9 cellular contexts compared by ENCODE assay signal in genomic region chr16:85372627-85373372, GRCh38.
DNase-seq lines count a peak whose midpoint lies in the region; ATAC-seq and TF ChIP-seq lines count a peak whose summit lies in the region.
"Had no signal": no experiment of that assay in that cellular context is flagged by ENCODE, and none has a peak within 500 bp of the region (broad histone marks: within the 10 kb centered on the region; RNA-seq: fewer than 3 reads in every experiment).

No MANE protein-coding gene starts in this region.

- H3K27me3 ChIP-seq in CD4-positive, alpha-beta memory T cell (ENCODE audit: insufficient read depth, low read length) = no peaks in the 10 kb centered on the region

- H3K4me3 Mint-ChIP-seq in CD4-positive, alpha-beta memory T cell = no peak overlapping the region
- H3K4me3 Mint-ChIP-seq: nephron had no signal

- H3K4me3 ChIP-seq in CD4-positive, alpha-beta memory T cell (ENCODE audit: low read length in 2 of 2) = no peak overlapping the region

- peaks cover 0 to 1% of the 10 kb centered on the region in 2 donors for H3K27me3 Mint-ChIP-seq in CD4-positive, alpha-beta memory T cell

- H3K4me1 ChIP-seq in CD4-positive, alpha-beta memory T cell (ENCODE audit: insufficient read depth, low read length) = no peaks in the 10 kb centered on the region

- peak; percentile 46 for ATAC-seq in esophagus mucosa
- no peak for ATAC-seq in HG03565 (IDR thresholded peaks at IDR 0.05; ENCODE audit: unreplicated experiment)
- no peak for ATAC-seq in HG03439 (IDR thresholded peaks at IDR 0.05; ENCODE audit: unreplicated experiment)

- H3K27ac ChIP-seq in RWPE1 = peak overlapping the region; percentile 95
- no peak overlapping the region for H3K27ac ChIP-seq in CD4-positive, alpha-beta memory T cell (ENCODE audit: low read depth, low read length)

- H3K9me3 ChIP-seq in CD4-positive, alpha-beta memory T cell (ENCODE audit: control insufficient read depth in 1 of 2, low read length in 2 of 2) = no peaks in the 10 kb centered on the region

- no peaks in the 10 kb centered on the region for H3K9me3 Mint-ChIP-seq in CD4-positive, alpha-beta memory T cell
- H3K9me3 Mint-ChIP-seq: nephron had no signal

- CTCF ChIA-PET in RWPE1 (lab: Yijun Ruan, JAX) = interaction anchor here (1.0 kb wide), 1 partner anchor 238 kb away, joined by 3 read pairs; no protein-coding TSS in a partner anchor
- CTCF ChIA-PET in CD4-positive, alpha-beta memory T cell (lab: Charles Lee; ENCODE audit: partially characterized antibody) = no interaction called here

- peak; percentile 62 for DNase-seq in HCEC 1CT
- DNase-seq in RWPE1 (ENCODE audit: low spot score) = peak; percentile 46
- DNase-seq in stimulated activated CD8-positive, alpha-beta memory T cell treated with anti-CD3 and anti-CD28 coated beads, Interleukin-4, amount 100 ng/mL, for 24 hours (ENCODE audit: low read depth) = peak; percentile 20
- no peak for DNase-seq in mesenteric fat pad (ENCODE audit: low spot score)
- DNase-seq in CD4-positive, alpha-beta memory T cell = no peak

- no peaks in the 10 kb centered on the region for H3K36me3 Mint-ChIP-seq in CD4-positive, alpha-beta memory T cell

- intact Hi-C loops in CD4-positive, alpha-beta memory T cell (cut with micrococcal nuclease) = no loop called here

- no peak for TF ChIP-seq CTCF in RWPE1 (conservative IDR thresholded peaks at IDR 0.05; ENCODE audit: low read depth)

- H3K27ac Mint-ChIP-seq in CD4-positive, alpha-beta memory T cell = peak overlapping the region in 1 of 7 donors; percentile 12
- H3K27ac Mint-ChIP-seq: nephron had no signal

- H3K4me1 Mint-ChIP-seq in CD4-positive, alpha-beta memory T cell = peaks cover 0 to 5% (median under 1%) of the 10 kb centered on the region in 4 donors

- no peaks in the 10 kb centered on the region for H3K36me3 ChIP-seq in CD4-positive, alpha-beta memory T cell (ENCODE audit: insufficient read depth, low read length)

- POLR2A ChIA-PET in RWPE1 (lab: Yijun Ruan, JAX; ENCODE audit: low non-redundant PET) = no interaction called here
- POLR2A ChIA-PET in CD4-positive, alpha-beta memory T cell (lab: Charles Lee; ENCODE audit: partially characterized antibody) = no interaction called here

Comparison
In these comparisons a context has a peak if more than half of its experiments do, and no peak if none do; other contexts are left out.
1. DNase-seq: peak in HCEC 1CT (single experiment), RWPE1 (single experiment) and stimulated activated CD8-positive, alpha-beta memory T cell treated with anti-CD3 and anti-CD28 coated beads, Interleukin-4, amount 100 ng/mL, for 24 hours (single experiment); none in mesenteric fat pad (single experiment) and CD4-positive, alpha-beta memory T cell (0 of 5).